Comparison of ENCODE assay signal across 17 cellular contexts in genomic region chr1:88612783-88613182, GRCh38.
DNase-seq lines count a peak whose midpoint lies in the region; ATAC-seq, FAIRE-seq and TF ChIP-seq lines count a peak whose summit lies in the region.
"Had no signal": no experiment of that assay in that cellular context is flagged by ENCODE, and none has a peak within 500 bp of the region (broad histone marks: within the 10 kb centered on the region; RNA-seq: fewer than 3 reads in every experiment).

No MANE protein-coding gene starts in this region.

- no peak overlapping the region for H3K4me3 ChIP-seq in colonic mucosa
- no peak overlapping the region for H3K4me3 ChIP-seq in small intestine (ENCODE audit: low read depth in 1 of 2, low read length in 2 of 2)
- H3K4me3 ChIP-seq: A549, ascending aorta, gastroesophageal sphincter, SJSA1 had no signal

- no peak for ATAC-seq in HG02759 (IDR thresholded peaks at IDR 0.05; ENCODE audit: unreplicated experiment)
- ATAC-seq: A549; gastroesophageal sphincter; stimulated activated naive CD8-positive, alpha-beta T cell treated with anti-CD3 and anti-CD28 coated beads, Interleukin-15, Interleukin-2, amounts not matched to agents 100 U/mL and 50 U/mL, for 24 hours had no signal

- H3K9me3 ChIP-seq in colonic mucosa = no peaks in the 10 kb centered on the region
- no peaks in the 10 kb centered on the region for H3K9me3 ChIP-seq in small intestine (ENCODE audit: control insufficient read depth, low read depth)
- H3K9me3 ChIP-seq: ascending aorta, gastroesophageal sphincter, SJSA1 had no signal

- FAIRE-seq in small intestine (lab: Jason Lieb, UNC) (no peak), urothelium cell line (lab: Jason Lieb, UNC) (no peak)
- FAIRE-seq: A549 had no signal

- H3K4me1 ChIP-seq in colonic mucosa = no peaks in the 10 kb centered on the region
- no peaks in the 10 kb centered on the region for H3K4me1 ChIP-seq in small intestine (ENCODE audit: control insufficient read depth in 2 of 2, insufficient read depth in 1 of 2, low read depth in 1 of 2, low read length in 1 of 2)
- H3K4me1 ChIP-seq: A549, ascending aorta, gastroesophageal sphincter, SJSA1 had no signal

- H3K27me3 ChIP-seq in colonic mucosa (no peaks in the 10 kb centered on the region), small intestine (ENCODE audit: control insufficient read depth in 2 of 2, insufficient read depth in 2 of 2, low read length in 2 of 2) (no peaks in the 10 kb centered on the region)
- H3K27me3 ChIP-seq: ascending aorta, gastroesophageal sphincter, SJSA1 had no signal

- TF ChIP-seq CTCF in colonic mucosa (IDR thresholded peaks at IDR 0.05) = no peak

- WGBS in small intestine, 3 donors = 12 to 72% (median 44%) methylated on average over 6 of the region's 6 CpGs

- H3K27ac ChIP-seq in colonic mucosa (peak overlapping the region; percentile 58), small intestine (ENCODE audit: low read depth in 1 of 2, low read length in 1 of 2) (peak overlapping the region; percentile 90 to 94)
- H3K27ac ChIP-seq: A549, ascending aorta, gastroesophageal sphincter, SJSA1 had no signal

- H3K36me3 ChIP-seq in colonic mucosa (no peaks in the 10 kb centered on the region), small intestine (ENCODE audit: control insufficient read depth in 2 of 2, insufficient read depth in 2 of 2, low read length in 2 of 2) (no peaks in the 10 kb centered on the region)
- H3K36me3 ChIP-seq: ascending aorta, gastroesophageal sphincter, SJSA1 had no signal

- peak; percentile 42 for DNase-seq in NCI-H2196 (lab: John Stamatoyannopoulos, UW; ENCODE audit: unreplicated experiment)
- no peak for DNase-seq in NCI-H2196 treated with DMSO at 0.1 percent for 48 hours (lab: John Stamatoyannopoulos, UW; ENCODE audit: unreplicated experiment)
- peak; percentile 85 to 96 for DNase-seq in NCI-H524 (lab: John Stamatoyannopoulos, UW)
- DNase-seq in colonic mucosa = peak; percentile 83
- peak; percentile 99 for DNase-seq in small intestine
- DNase-seq in NCI-H748 treated with DMSO at 0.1 percent for 48 hours (lab: John Stamatoyannopoulos, UW) = no peak
- DNase-seq in urothelium cell line (ENCODE audit: low spot score) = no peak
- DNase-seq: activated CD4-positive, alpha-beta T cell treated with anti-CD3 and anti-CD28 coated beads, Interleukin-2, amount 10 ng/mL, durations not matched to agents 24 days and 14 days; EL; NCI-H1930; stimulated activated naive CD8-positive, alpha-beta T cell treated with anti-CD3 and anti-CD28 coated beads, Interleukin-15, Interleukin-2, amounts not matched to agents 100 U/mL and 50 U/mL, for 24 hours; T1000 had no signal

- intact Hi-C loops in colonic mucosa (cut with DNase I) = no loop called here

- H3K9ac ChIP-seq in colonic mucosa (ENCODE audit: low read depth in 2 of 2, low read length in 2 of 2) = no peak overlapping the region

Comparison
In these comparisons a context has a peak if more than half of its experiments do, and no peak if none do; other contexts are left out.
1. DNase-seq: peak in NCI-H2196 (single experiment), NCI-H524 (2 of 2), colonic mucosa (single experiment) and small intestine (single experiment); none in NCI-H2196 treated with DMSO at 0.1 percent for 48 hours (single experiment), NCI-H748 treated with DMSO at 0.1 percent for 48 hours (single experiment) and urothelium cell line (single experiment).